ENCODE assay signal across 22 cellular contexts in genomic region chr5:160605266-160605665, GRCh38.
DNase-seq lines count a peak whose midpoint lies in the region; ATAC-seq lines count a peak whose summit lies in the region.
"Had no signal": no experiment of that assay in that cellular context is flagged by ENCODE, and none has a peak within 500 bp of the region (broad histone marks: within the 10 kb centered on the region; RNA-seq: fewer than 3 reads in every experiment).

No MANE protein-coding gene starts in this region.

- ATAC-seq in GM18858 (IDR thresholded peaks at IDR 0.05; ENCODE audit: unreplicated experiment) (peak; percentile 51), GM21390 (IDR thresholded peaks at IDR 0.05; ENCODE audit: unreplicated experiment) (peak; percentile 82), HG03342 (IDR thresholded peaks at IDR 0.05; ENCODE audit: unreplicated experiment) (peak; percentile 64)
- ATAC-seq in stimulated activated naive CD8-positive, alpha-beta T cell treated with anti-CD3 and anti-CD28 coated beads, Interleukin-15, Interleukin-2, amounts not matched to agents 100 U/mL and 50 U/mL, for 24 hours = no peak
- ATAC-seq: gastrocnemius medialis, lower lobe of right lung, natural killer cell had no signal

- no peaks in the 10 kb centered on the region for H3K4me1 ChIP-seq in effector memory CD4-positive, alpha-beta T cell (ENCODE audit: control insufficient read depth, insufficient read depth, low read length, poor library complexity, severe bottlenecking)
- H3K4me1 ChIP-seq: breast epithelium, gastrocnemius medialis, lower lobe of right lung, prostate gland, tibial nerve had no signal

- no peaks in the 10 kb centered on the region for H3K27me3 ChIP-seq in effector memory CD4-positive, alpha-beta T cell (replicated peaks; ENCODE audit: control insufficient read depth, insufficient read depth, low read length, poor library complexity, severe bottlenecking)
- H3K27me3 ChIP-seq: breast epithelium, gastrocnemius medialis, tibial nerve had no signal

- H3K27ac ChIP-seq in effector memory CD4-positive, alpha-beta T cell (ENCODE audit: insufficient read depth, low read length, poor library complexity, severe bottlenecking) = no peak overlapping the region
- H3K27ac ChIP-seq: breast epithelium, gastrocnemius medialis, lower lobe of right lung, prostate gland, tibial nerve had no signal

- no peaks in the 10 kb centered on the region for H3K9me3 ChIP-seq in effector memory CD4-positive, alpha-beta T cell (ENCODE audit: control insufficient read depth, low read length)
- H3K9me3 ChIP-seq: gastrocnemius medialis, lower lobe of right lung, prostate gland, tibial nerve had no signal

- no peak overlapping the region for H3K4me3 ChIP-seq in effector memory CD4-positive, alpha-beta T cell (ENCODE audit: insufficient read depth, low read depth, low read length, poor library complexity, severe bottlenecking)
- H3K4me3 ChIP-seq: breast epithelium, gastrocnemius medialis, lower lobe of right lung, prostate gland, tibial nerve had no signal

- DNase-seq in superior temporal gyrus (ENCODE audit: extremely low spot score) (peak; percentile 41), GOT3 (lab: John Stamatoyannopoulos, UW) (no peak)
- DNase-seq in effector memory CD4-positive, alpha-beta T cell = no peak
- DNase-seq in stimulated activated naive CD8-positive, alpha-beta T cell treated with anti-CD3 and anti-CD28 coated beads, Interleukin-15, Interleukin-2, amounts not matched to agents 100 U/mL and 50 U/mL, for 24 hours = no peak
- DNase-seq: activated CD4-positive, alpha-beta T cell treated with anti-CD3 and anti-CD28 coated beads for 48 hours; amygdala; DMS153; gastrocnemius medialis; lower lobe of right lung; natural killer cell; NCI-H446; NCI-H748 treated with DMSO at 0.1 percent for 48 hours; nucleus accumbens; SIG-M5; stimulated activated CD4-positive, alpha-beta T cell treated with anti-CD3 and anti-CD28 coated beads, Interleukin-4, amount 100 ng/mL, for 1 hour; SW 1271 had no signal

- H3K36me3 ChIP-seq in effector memory CD4-positive, alpha-beta T cell (ENCODE audit: control insufficient read depth, insufficient read depth, low read length) = no peaks in the 10 kb centered on the region
- H3K36me3 ChIP-seq: breast epithelium, gastrocnemius medialis, lower lobe of right lung, prostate gland had no signal
